In the genomic region with DNA sequence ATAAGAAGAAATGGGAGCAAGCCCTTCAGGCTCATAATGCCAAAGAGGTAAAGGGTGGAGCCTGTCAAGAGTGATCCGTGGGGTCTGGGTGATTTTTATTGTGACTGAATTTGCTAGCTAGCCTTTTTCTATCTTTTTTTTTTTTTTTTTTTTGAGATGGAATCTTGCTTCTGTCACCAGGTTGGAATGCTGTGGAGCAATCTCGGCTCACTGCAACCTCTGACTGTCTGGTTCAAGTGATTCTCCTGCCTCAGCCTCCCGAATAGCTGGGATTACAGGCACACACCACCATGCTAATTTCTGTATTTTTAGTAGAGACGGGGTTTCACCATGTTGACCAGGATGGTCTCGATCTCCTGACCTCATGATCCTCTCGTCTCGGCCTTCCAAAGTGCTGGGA, we compare ENCODE assay signal across 14 cellular contexts. TPM values are rescaled to one million over a fixed set of nuclear protein-coding genes. Genes with fewer than 3 reads are reported as not detected.
DNase-seq lines count a peak whose midpoint lies in the region; ATAC-seq and TF ChIP-seq lines count a peak whose summit lies in the region.
"Had no signal": no experiment of that assay in that cellular context is flagged by ENCODE, and none has a peak within 500 bp of the region (broad histone marks: within the 10 kb centered on the region; RNA-seq: fewer than 3 reads in every experiment).

No MANE protein-coding gene starts in this region.

- peaks cover 17% of the 10 kb centered on the region for H3K27me3 Mint-ChIP-seq in brain

- no peaks in the 10 kb centered on the region for H3K27me3 ChIP-seq in sigmoid colon
- H3K27me3 ChIP-seq: BLaER1 treated with 17β-estradiol and CSF1 and Interleukin-3, amounts not matched to agents 10 nM and 100 nM had no signal

- H3K27ac ChIP-seq in sigmoid colon: no peak overlapping the region
- H3K27ac ChIP-seq: BLaER1 treated with 17β-estradiol and CSF1 and Interleukin-3, amounts not matched to agents 10 nM and 100 nM; SK-N-MC had no signal

- peak; percentile 28 for DNase-seq in HCEC 1CT
- peak; percentile 20 for DNase-seq in fibroblast of the aortic adventitia (ENCODE audit: low read depth)
- DNase-seq in NK-92 treated with Interleukin-12 subunit alpha and Interleukin-12 subunit beta, amount 100 ng/mL, for 24 hours (lab: John Stamatoyannopoulos, UW): no peak
- DNase-seq in sigmoid colon: no peak
- DNase-seq: MM.1S, NCI-H187, NCI-H748 treated with DMSO at 0.1 percent for 48 hours had no signal

- H3K4me3 ChIP-seq in fibroblast of the aortic adventitia (ENCODE audit: low read depth, low read length) (no peak overlapping the region), sigmoid colon (no peak overlapping the region)
- H3K4me3 ChIP-seq: BLaER1 treated with 17β-estradiol and CSF1 and Interleukin-3, amounts not matched to agents 10 nM and 100 nM; GM12878; SK-N-MC had no signal

- no peaks in the 10 kb centered on the region for H3K36me3 Mint-ChIP-seq in brain

- H3K4me3 Mint-ChIP-seq in brain: peak overlapping the region in 1 of 5 experiments; percentile 55

- TF ChIP-seq POLR2A in sigmoid colon (IDR thresholded peaks at IDR 0.05): no peak

- 92 to 93% methylated on average over 7 of the region's 7 CpGs for WGBS in sigmoid colon, 2 donors

- no peaks in the 10 kb centered on the region for H3K36me3 ChIP-seq in sigmoid colon
- H3K36me3 ChIP-seq: BLaER1 treated with 17β-estradiol and CSF1 and Interleukin-3, amounts not matched to agents 10 nM and 100 nM had no signal

- TF ChIP-seq EP300 in sigmoid colon (IDR thresholded peaks at IDR 0.05): no peak

- H3K4me1 ChIP-seq in sigmoid colon: no peaks in the 10 kb centered on the region
- H3K4me1 ChIP-seq: BLaER1 treated with 17β-estradiol and CSF1 and Interleukin-3, amounts not matched to agents 10 nM and 100 nM had no signal

- no peaks in the 10 kb centered on the region for H3K9me3 ChIP-seq in sigmoid colon
- H3K9me3 ChIP-seq: BLaER1 treated with 17β-estradiol and CSF1 and Interleukin-3, amounts not matched to agents 10 nM and 100 nM had no signal

- peaks cover 0 to 2% (median 0%) of the 10 kb centered on the region in 5 experiments for H3K9me3 Mint-ChIP-seq in brain

- H3K4me1 Mint-ChIP-seq in brain: peaks cover 26% of the 10 kb centered on the region

- ATAC-seq in GM18511 (IDR thresholded peaks at IDR 0.05; ENCODE audit: unreplicated experiment): no peak
- no peak for ATAC-seq in HG02610 (IDR thresholded peaks at IDR 0.05; ENCODE audit: unreplicated experiment)
- ATAC-seq: GM12878, Panc1 had no signal

- no peak for TF ChIP-seq CTCF in brain (conservative IDR thresholded peaks at IDR 0.05)
- TF ChIP-seq CTCF in fibroblast of the aortic adventitia (IDR thresholded peaks at IDR 0.05; ENCODE audit: insufficient read depth, low read length): no peak
- TF ChIP-seq CTCF in sigmoid colon (IDR thresholded peaks at IDR 0.05): no peak

- intact Hi-C loops in sigmoid colon (cut with DNase I): no loop called here

- peak overlapping the region in 4 of 5 experiments; percentile 3 to 80 (median 52) for H3K27ac Mint-ChIP-seq in brain

RNA-seq across cellular contexts. Expression of a gene that starts 29.1 kb away (rescaled TPM):
- polyA plus RNA-seq in brain (ENCODE audit: insufficient read depth, low read depth, low replicate concordance) (0.88 TPM), sigmoid colon (under 1 TPM in 1 of 3 donors, not detected in 2; 0.06 TPM)
- total RNA-seq in fibroblast of the aortic adventitia (ENCODE audit: low replicate concordance) (not detected in 2 replicates), sigmoid colon (under 1 TPM in 1 of 4 donors, not detected in 3; 0.54 TPM)
- total RNA-seq: GM12878 had no signal

RNA-seq across cellular contexts. Expression of a gene that starts 47.1 kb away (rescaled TPM):
- polyA plus RNA-seq in brain (ENCODE audit: insufficient read depth, low read depth, low replicate concordance) (0.17 TPM), sigmoid colon (under 1 TPM in 1 of 3 donors, not detected in 2; 0.32 TPM)
- total RNA-seq in fibroblast of the aortic adventitia (ENCODE audit: low replicate concordance) (not detected in 2 replicates), sigmoid colon (under 1 TPM in 1 of 4 donors, not detected in 3; 0.71 TPM)

Comparison
In these comparisons a context has a peak if more than half of its experiments do, and no peak if none do; other contexts are left out.
1. DNase-seq: peak in HCEC 1CT (single experiment) and fibroblast of the aortic adventitia (single experiment); none in NK-92 treated with Interleukin-12 subunit alpha and Interleukin-12 subunit beta, amount 100 ng/mL, for 24 hours (single experiment) and sigmoid colon (single experiment).